Comparison of ENCODE assay signal across 13 cellular contexts in genomic region chr11:120657306-120658070, GRCh38.
DNase-seq lines count a peak whose midpoint lies in the region; ATAC-seq lines count a peak whose summit lies in the region.
"Had no signal": no experiment of that assay in that cellular context is flagged by ENCODE, and none has a peak within 500 bp of the region (broad histone marks: within the 10 kb centered on the region; RNA-seq: fewer than 3 reads in every experiment).

No MANE protein-coding gene starts in this region.

- H3K4ac ChIP-seq in mesendoderm (ENCODE audit: low read depth, low read length), result no peak overlapping the region

- H2BK120ac ChIP-seq in mesendoderm (ENCODE audit: low read depth, low read length), result no peak overlapping the region

- no peak overlapping the region for H3K27ac Mint-ChIP-seq in activated T-helper 2 cell treated with anti-CD3 and anti-CD28 coated beads, Interferon-gamma antibody, Interleukin-2, Interleukin-4, amounts not matched to agents 10 μg/mL and 5 μg/mL and 100 μg/mL, durations not matched to agents 14 hours and 24 hours and 36 hours
- H3K27ac Mint-ChIP-seq: mesothelial cell of epicardium had no signal

- no peak overlapping the region for H4K5ac ChIP-seq in mesendoderm (ENCODE audit: low read length)

- H3K27me3 ChIP-seq in mesendoderm (ENCODE audit: insufficient read depth, low read length, poor library complexity), result no peaks in the 10 kb centered on the region

- no peaks in the 10 kb centered on the region for H3K4me1 Mint-ChIP-seq in activated T-helper 2 cell treated with anti-CD3 and anti-CD28 coated beads, Interferon-gamma antibody, Interleukin-2, Interleukin-4, amounts not matched to agents 10 μg/mL and 5 μg/mL and 100 μg/mL, durations not matched to agents 14 hours and 24 hours and 36 hours (ENCODE audit: low read depth)
- H3K4me1 Mint-ChIP-seq: mesothelial cell of epicardium had no signal

- no peak overlapping the region for H3K27ac ChIP-seq in mesendoderm (ENCODE audit: low read depth, low read length)
- H3K27ac ChIP-seq: SK-N-MC had no signal

- H2BK15ac ChIP-seq in mesendoderm (replicated peaks; ENCODE audit: low read depth), result no peak overlapping the region

- no peak overlapping the region for H4K8ac ChIP-seq in mesendoderm (ENCODE audit: low read depth, low read length)

- H3K9me3 Mint-ChIP-seq in activated T-helper 2 cell treated with anti-CD3 and anti-CD28 coated beads, Interferon-gamma antibody, Interleukin-2, Interleukin-4, amounts not matched to agents 10 μg/mL and 5 μg/mL and 100 μg/mL, durations not matched to agents 14 hours and 24 hours and 36 hours, result no peaks in the 10 kb centered on the region

- no peak overlapping the region for H3K4me2 ChIP-seq in mesendoderm (ENCODE audit: low read length)

- no CpG with 5 or more reads among the region's 6 CpGs for WGBS in mesendoderm (ENCODE audit: extremely low coverage, insufficient coverage, low lambda C conversion rate)

- no peak overlapping the region for H2AK5ac ChIP-seq in mesendoderm (ENCODE audit: low read length)

- H3K36me3 ChIP-seq in mesendoderm (ENCODE audit: control insufficient read depth, insufficient read depth, low read length), result no peaks in the 10 kb centered on the region

- no peak overlapping the region for H3K9ac ChIP-seq in mesendoderm (ENCODE audit: low read length)

- DNase-seq in NCI-H1930 (lab: John Stamatoyannopoulos, UW), result peak; percentile 13 to 39
- DNase-seq in activated T-helper 2 cell treated with anti-CD3 and anti-CD28 coated beads, Interferon-gamma antibody, Interleukin-2, Interleukin-4, amounts not matched to agents 10 μg/mL and 5 μg/mL and 100 μg/mL, durations not matched to agents 14 hours and 24 hours and 36 hours (ENCODE audit: low spot score), result no peak
- no peak for DNase-seq in stimulated activated CD4-positive, alpha-beta T cell treated with anti-CD3 and anti-CD28 coated beads, Interleukin-2, amount 100 ng/mL, for 24 hours
- DNase-seq in mesendoderm, result no peak
- no peak for DNase-seq in activated naive CD4-positive, alpha-beta T cell (lab: John Stamatoyannopoulos, UW)
- DNase-seq: KBM-7; NCI-H2029 treated with DMSO at 0.1 percent for 48 hours; stimulated activated CD4-positive, alpha-beta T cell treated with anti-CD3 and anti-CD28 coated beads, Interleukin-15, amount 100 ng/mL, for 24 hours had no signal

- H3K79me2 ChIP-seq in mesendoderm (ENCODE audit: control insufficient read depth, insufficient read depth, low read length), result no peaks in the 10 kb centered on the region

- no peak overlapping the region for H3K56ac ChIP-seq in mesendoderm (ENCODE audit: low read length)

- H3K79me1 ChIP-seq in mesendoderm (ENCODE audit: low read length), result no peaks in the 10 kb centered on the region

- H3K4me3 Mint-ChIP-seq in activated T-helper 2 cell treated with anti-CD3 and anti-CD28 coated beads, Interferon-gamma antibody, Interleukin-2, Interleukin-4, amounts not matched to agents 10 μg/mL and 5 μg/mL and 100 μg/mL, durations not matched to agents 14 hours and 24 hours and 36 hours (ENCODE audit: low read depth), result no peak overlapping the region
- H3K4me3 Mint-ChIP-seq: mesothelial cell of epicardium had no signal

- H3K23ac ChIP-seq in mesendoderm (ENCODE audit: low read length), result no peak overlapping the region

- ATAC-seq in GM18498 (IDR thresholded peaks at IDR 0.05; ENCODE audit: unreplicated experiment) (peak; percentile 60), GM19452 (IDR thresholded peaks at IDR 0.05; ENCODE audit: unreplicated experiment) (peak; percentile 70), HG02870 (IDR thresholded peaks at IDR 0.05; ENCODE audit: unreplicated experiment) (peak; percentile 56)

- H3K36me3 Mint-ChIP-seq in activated T-helper 2 cell treated with anti-CD3 and anti-CD28 coated beads, Interferon-gamma antibody, Interleukin-2, Interleukin-4, amounts not matched to agents 10 μg/mL and 5 μg/mL and 100 μg/mL, durations not matched to agents 14 hours and 24 hours and 36 hours (ENCODE audit: low read depth), result no peaks in the 10 kb centered on the region
- H3K36me3 Mint-ChIP-seq: mesothelial cell of epicardium had no signal

- peaks cover 2% of the 10 kb centered on the region for H3K27me3 Mint-ChIP-seq in activated T-helper 2 cell treated with anti-CD3 and anti-CD28 coated beads, Interferon-gamma antibody, Interleukin-2, Interleukin-4, amounts not matched to agents 10 μg/mL and 5 μg/mL and 100 μg/mL, durations not matched to agents 14 hours and 24 hours and 36 hours (ENCODE audit: low read depth)

- H3K4me1 ChIP-seq in mesendoderm (ENCODE audit: control insufficient read depth, low read depth, low read length), result peaks cover 5% of the 10 kb centered on the region

- H3K18ac ChIP-seq in mesendoderm (ENCODE audit: low read length), result no peak overlapping the region

- intact Hi-C loops in activated T-helper 2 cell treated with anti-CD3 and anti-CD28 coated beads, Interferon-gamma antibody, Interleukin-2, Interleukin-4, amounts not matched to agents 10 μg/mL and 5 μg/mL and 100 μg/mL, durations not matched to agents 14 hours and 24 hours and 36 hours (cut with micrococcal nuclease), result no loop called here

- no peak overlapping the region for H2BK5ac ChIP-seq in mesendoderm (ENCODE audit: low read length)

- no peak overlapping the region for H3K4me3 ChIP-seq in mesendoderm (ENCODE audit: low read length)
- H3K4me3 ChIP-seq: SK-N-MC had no signal

Comparison
In these comparisons a context has a peak if more than half of its experiments do, and no peak if none do; other contexts are left out.
1. DNase-seq: peak in NCI-H1930 (2 of 2); none in activated T-helper 2 cell treated with anti-CD3 and anti-CD28 coated beads, Interferon-gamma antibody, Interleukin-2, Interleukin-4, amounts not matched to agents 10 μg/mL and 5 μg/mL and 100 μg/mL, durations not matched to agents 14 hours and 24 hours and 36 hours (single experiment), stimulated activated CD4-positive, alpha-beta T cell treated with anti-CD3 and anti-CD28 coated beads, Interleukin-2, amount 100 ng/mL, for 24 hours (0 of 2), mesendoderm (single experiment) and activated naive CD4-positive, alpha-beta T cell (0 of 4).
2. Peak in every context shown above with its lines, with median percentiles within 50 percentile points of each other: ATAC-seq.